Comparison of ENCODE assay signal across 20 cellular contexts in the genomic region with DNA sequence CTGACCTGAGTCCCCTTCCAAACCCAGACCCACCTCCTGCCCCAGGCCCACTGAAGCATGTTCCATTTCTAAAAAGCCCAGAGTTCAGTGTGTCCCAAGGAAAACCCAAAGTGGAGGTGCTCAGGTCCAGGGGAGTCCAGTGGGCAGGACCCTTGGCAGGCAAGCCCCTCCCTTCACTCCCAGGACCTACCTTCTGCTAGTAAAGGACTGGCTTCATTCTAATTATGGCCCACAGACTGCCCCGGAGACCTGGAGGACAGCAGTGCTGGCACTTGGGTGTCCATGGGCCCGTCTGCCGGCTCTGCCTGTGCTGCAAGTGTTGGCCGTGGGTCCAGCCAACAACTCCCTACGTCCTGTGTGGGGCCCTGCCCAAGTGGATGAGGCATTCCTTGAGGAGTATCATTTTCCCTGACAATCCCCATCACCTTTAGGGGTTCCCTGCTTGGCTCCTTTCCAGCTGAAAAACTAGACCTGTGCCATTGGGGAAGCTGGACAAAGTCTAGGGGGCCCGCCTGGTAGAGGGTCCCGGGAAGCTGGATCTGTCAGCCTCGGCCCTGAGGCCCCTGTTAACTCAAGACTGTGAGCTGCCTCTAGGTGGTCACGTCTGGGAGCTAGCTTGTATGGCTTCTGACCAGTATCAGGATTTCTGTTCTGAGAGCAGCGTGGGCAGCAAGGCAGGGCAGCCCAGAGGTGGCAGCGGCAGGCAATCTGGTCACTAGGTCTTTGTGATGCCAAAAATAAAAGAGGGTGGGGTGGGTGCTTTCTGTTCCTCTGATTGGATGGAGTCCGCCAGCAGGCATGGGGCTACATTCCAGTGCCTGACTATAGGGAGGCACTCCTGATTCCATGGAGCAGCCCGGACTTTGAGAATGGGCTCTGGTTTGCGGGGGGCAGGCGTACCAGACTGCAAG. TPM values are rescaled to one million over a fixed set of nuclear protein-coding genes. Genes with fewer than 3 reads are reported as not detected.
"Had no signal": no experiment of that assay in that cellular context is flagged by ENCODE, and none has a peak within 500 bp of the region (broad histone marks: within the 10 kb centered on the region; RNA-seq: fewer than 3 reads in every experiment).

No MANE protein-coding gene starts in this region.

- H3K4me3 ChIP-seq: dorsolateral prefrontal cortex, mucosa of descending colon, suprapubic skin, transverse colon, vagina had no signal

- H3K79me2 ChIP-seq: parathyroid adenoma had no signal

- H3K4me3 Mint-ChIP-seq: activated naive CD8-positive, alpha-beta T cell had no signal

- H3K9me3 ChIP-seq: mucosa of descending colon, neutrophil, suprapubic skin, transverse colon, vagina had no signal

- FAIRE-seq: colon, keratinocyte had no signal

- H3K36me3 ChIP-seq: neutrophil, transverse colon, vagina had no signal

- DNase-seq: activated CD4-positive, alpha-beta T cell treated with anti-CD3 and anti-CD28 coated beads for 1 hour; activated CD4-positive, alpha-beta T cell treated with anti-CD3 and anti-CD28 coated beads, Interleukin-2, amount 50 U/mL, for 48 hours; dorsolateral prefrontal cortex; foreskin keratinocyte; mesenchymal stem cell; naive B cell; stimulated activated naive CD8-positive, alpha-beta T cell treated with anti-CD3 and anti-CD28 coated beads, Interleukin-15, Interleukin-2, amounts not matched to agents 100 U/mL and 50 U/mL, for 24 hours; T-helper 2 cell; transverse colon; WERI-Rb-1 had no signal

- H3K27ac ChIP-seq: dorsolateral prefrontal cortex, foreskin keratinocyte, neutrophil, parathyroid adenoma, suprapubic skin, transverse colon, vagina, WERI-Rb-1 had no signal

- H3K27ac Mint-ChIP-seq: activated naive CD8-positive, alpha-beta T cell had no signal

- H3K4me1 ChIP-seq: foreskin keratinocyte, parathyroid adenoma had no signal

- H3K9ac ChIP-seq: parathyroid adenoma had no signal

- H2AFZ ChIP-seq: parathyroid adenoma had no signal

- ATAC-seq: foreskin keratinocyte; mucosa of descending colon; stimulated activated naive CD8-positive, alpha-beta T cell treated with anti-CD3 and anti-CD28 coated beads, Interleukin-15, Interleukin-2, amounts not matched to agents 100 U/mL and 50 U/mL, for 24 hours had no signal

- H3K9me3 Mint-ChIP-seq: naive B cell had no signal

- H3K36me3 Mint-ChIP-seq: activated naive CD8-positive, alpha-beta T cell; naive B cell had no signal

RNA-seq across cellular contexts. Expression of gene ENPP7, which starts 55.4 kb away (rescaled TPM):
- total RNA-seq: epithelial cell of proximal tubule, fibroblast of lung, foreskin keratinocyte, mucosa of descending colon, suprapubic skin, vagina had no signal
- polyA plus RNA-seq: fibroblast of lung, foreskin keratinocyte, keratinocyte had no signal
